ENCODE assay signal across 38 cellular contexts in the genomic region with DNA sequence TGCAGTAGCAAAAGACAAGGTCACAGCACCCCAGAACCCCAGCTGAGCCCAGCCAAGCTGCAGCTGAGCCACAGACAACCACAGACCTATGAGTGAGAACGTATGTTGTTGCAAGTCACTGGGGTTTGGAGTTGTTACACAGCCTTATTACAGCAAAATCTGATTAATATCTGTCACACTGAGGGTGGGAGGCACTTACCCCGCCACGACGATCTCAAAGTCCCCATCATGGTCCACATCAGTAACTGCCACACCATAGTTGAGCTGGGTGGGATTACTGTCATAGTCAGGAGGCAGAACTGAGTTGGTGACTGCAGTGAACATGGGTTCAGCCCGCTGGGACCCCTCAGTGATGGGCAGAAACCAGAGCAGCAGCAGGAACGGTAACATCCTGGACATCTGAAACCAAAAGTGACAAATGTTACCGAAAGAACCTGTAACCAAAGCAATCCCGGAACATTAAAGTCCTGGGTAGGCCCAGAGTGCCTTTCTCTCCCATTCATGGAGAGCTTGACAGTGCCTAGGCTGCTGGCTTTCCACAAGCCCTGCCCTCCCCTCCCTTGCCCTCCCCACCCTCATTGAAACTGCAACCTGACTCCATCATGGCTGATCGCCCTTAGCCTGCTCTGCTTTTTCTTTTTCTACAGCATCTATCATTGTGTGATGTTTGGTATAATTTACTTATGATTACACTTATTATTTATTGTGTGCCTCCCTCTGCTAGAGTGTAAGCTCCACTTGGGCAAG. TPM values are rescaled to one million over a fixed set of nuclear protein-coding genes. Genes with fewer than 3 reads are reported as not detected.
"Had no signal": no experiment of that assay in that cellular context is flagged by ENCODE, and none has a peak within 500 bp of the region (broad histone marks: within the 10 kb centered on the region; RNA-seq: fewer than 3 reads in every experiment).

No MANE protein-coding gene starts in this region.

- H3K4me1 ChIP-seq: ascending aorta, breast epithelium, colonic mucosa, gastroesophageal sphincter, heart right ventricle had no signal

- H3K9me3 Mint-ChIP-seq: activated CD4-positive, alpha-beta memory T cell treated with anti-CD3 and anti-CD28 coated beads for 36 hours; activated CD4-positive, alpha-beta T cell treated with anti-CD3 and anti-CD28 coated beads, Interleukin-2, amount 10 ng/mL, durations not matched to agents 24 days and 14 days; activated naive CD4-positive, alpha-beta T cell treated with anti-CD3 and anti-CD28 coated beads for 36 hours; activated naive CD4-positive, alpha-beta T cell treated with anti-CD3 and anti-CD28 coated beads, Interleukin-2, amount 50 U/mL, for 24 hours; activated naive CD8-positive, alpha-beta T cell treated with anti-CD3 and anti-CD28 coated beads, Interleukin-2, amount 10 ng/mL, durations not matched to agents 7 days and 5 days; activated T-helper 1 cell treated with anti-CD3 and anti-CD28 coated beads, Interleukin-12 subunit alpha, Interleukin-12 subunit beta, Interleukin-2, Interleukin-4 antibody, amounts not matched to agents 30 ng/mL and 10 ng/mL and 1 ng/mL, durations not matched to agents 14 hours and 24 hours and 36 hours; activated T-helper 2 cell treated with anti-CD3 and anti-CD28 coated beads, Interferon-gamma antibody, Interleukin-2, Interleukin-4, amounts not matched to agents 10 μg/mL and 5 μg/mL and 100 μg/mL, durations not matched to agents 14 hours and 24 hours and 36 hours; brain had no signal

- DNase-seq: activated CD4-positive, alpha-beta memory T cell treated with anti-CD3 and anti-CD28 coated beads for 36 hours; activated CD4-positive, alpha-beta T cell treated with anti-CD3 and anti-CD28 coated beads for 36 hours; activated CD4-positive, alpha-beta T cell treated with anti-CD3 and anti-CD28 coated beads, Interleukin-2, amount 10 ng/mL, durations not matched to agents 24 days and 14 days; activated CD4-positive, CD25-positive, alpha-beta regulatory T cell; activated CD4-positive, CD25-positive, alpha-beta regulatory T cell treated with anti-CD3 and anti-CD28 coated beads, Interleukin-2, amount 50 U/mL, for 72 hours; activated CD8-positive, alpha-beta memory T cell treated with anti-CD3 and anti-CD28 coated beads, Interleukin-2, amount 10 ng/mL, durations not matched to agents 7 days and 5 days; activated CD8-positive, alpha-beta memory T cell treated with anti-CD3 and anti-CD28 coated beads, Interleukin-2, amount 50 U/mL, for 4 hours; activated CD8-positive, alpha-beta T cell treated with anti-CD3 and anti-CD28 coated beads, Interleukin-2, amount 10 ng/mL, durations not matched to agents 7 days and 5 days; activated effector memory CD4-positive, alpha-beta T cell treated with anti-CD3 and anti-CD28 coated beads, Interleukin-2, amount 50 U/mL, for 16 hours; activated naive CD4-positive, alpha-beta T cell treated with anti-CD3 and anti-CD28 coated beads for 36 hours; activated naive CD8-positive, alpha-beta T cell treated with anti-CD3 and anti-CD28 coated beads, Interleukin-2, amount 10 ng/mL, durations not matched to agents 7 days and 5 days; activated T-cell treated with anti-CD3 and anti-CD28 coated beads, Interleukin-2, amount 50 U/mL, for 1 hour; activated T-cell treated with anti-CD3 and anti-CD28 coated beads, Interleukin-2, amount 50 U/mL, for 48 hours; central memory CD4-positive, alpha-beta T cell; cerebellar nuclear complex; colonic mucosa; effector CD8-positive, alpha-beta T cell; esophagus squamous epithelium; foreskin melanocyte; heart right ventricle; T1000; WERI-Rb-1 had no signal

- FAIRE-seq: endometrium, endothelial cell of umbilical vein had no signal

- H3K27me3 ChIP-seq: ascending aorta, breast epithelium, colonic mucosa had no signal

- H3K27ac Mint-ChIP-seq: activated CD4-positive, alpha-beta memory T cell treated with anti-CD3 and anti-CD28 coated beads for 36 hours; activated CD4-positive, alpha-beta T cell treated with anti-CD3 and anti-CD28 coated beads for 36 hours; activated CD4-positive, alpha-beta T cell treated with anti-CD3 and anti-CD28 coated beads, Interleukin-2, amount 10 ng/mL, durations not matched to agents 24 days and 14 days; activated CD8-positive, alpha-beta memory T cell treated with anti-CD3 and anti-CD28 coated beads, Interleukin-2, amount 10 ng/mL, durations not matched to agents 7 days and 5 days; activated CD8-positive, alpha-beta T cell treated with anti-CD3 and anti-CD28 coated beads, Interleukin-2, amount 10 ng/mL, durations not matched to agents 7 days and 5 days; activated naive CD4-positive, alpha-beta T cell treated with anti-CD3 and anti-CD28 coated beads for 36 hours; activated naive CD4-positive, alpha-beta T cell treated with anti-CD3 and anti-CD28 coated beads, Interleukin-2, amount 50 U/mL, for 24 hours; activated naive CD8-positive, alpha-beta T cell treated with anti-CD3 and anti-CD28 coated beads, Interleukin-2, amount 10 ng/mL, durations not matched to agents 7 days and 5 days; activated T-helper 1 cell treated with anti-CD3 and anti-CD28 coated beads, Interleukin-12 subunit alpha, Interleukin-12 subunit beta, Interleukin-2, Interleukin-4 antibody, amounts not matched to agents 30 ng/mL and 10 ng/mL and 1 ng/mL, durations not matched to agents 14 hours and 24 hours and 36 hours; activated T-helper 2 cell treated with anti-CD3 and anti-CD28 coated beads, Interferon-gamma antibody, Interleukin-2, Interleukin-4, amounts not matched to agents 10 μg/mL and 5 μg/mL and 100 μg/mL, durations not matched to agents 14 hours and 24 hours and 36 hours; brain had no signal

- H3K36me3 ChIP-seq: ascending aorta, breast epithelium, cardiac muscle cell, colonic mucosa, esophagus squamous epithelium, gastroesophageal sphincter, heart right ventricle had no signal

- H3K27ac ChIP-seq: ascending aorta, breast epithelium, cardiac muscle cell, colonic mucosa, epithelial cell of prostate, esophagus squamous epithelium, gastroesophageal sphincter, heart right ventricle, hepatocyte, WERI-Rb-1 had no signal

- H3K4me3 Mint-ChIP-seq: activated CD4-positive, alpha-beta memory T cell treated with anti-CD3 and anti-CD28 coated beads for 36 hours; activated CD4-positive, alpha-beta T cell treated with anti-CD3 and anti-CD28 coated beads for 36 hours; activated CD4-positive, alpha-beta T cell treated with anti-CD3 and anti-CD28 coated beads, Interleukin-2, amount 10 ng/mL, durations not matched to agents 24 days and 14 days; activated CD8-positive, alpha-beta memory T cell treated with anti-CD3 and anti-CD28 coated beads, Interleukin-2, amount 10 ng/mL, durations not matched to agents 7 days and 5 days; activated CD8-positive, alpha-beta T cell treated with anti-CD3 and anti-CD28 coated beads, Interleukin-2, amount 10 ng/mL, durations not matched to agents 7 days and 5 days; activated naive CD4-positive, alpha-beta T cell treated with anti-CD3 and anti-CD28 coated beads for 36 hours; activated naive CD4-positive, alpha-beta T cell treated with anti-CD3 and anti-CD28 coated beads, Interleukin-2, amount 50 U/mL, for 24 hours; activated naive CD8-positive, alpha-beta T cell treated with anti-CD3 and anti-CD28 coated beads, Interleukin-2, amount 10 ng/mL, durations not matched to agents 7 days and 5 days; activated T-helper 1 cell treated with anti-CD3 and anti-CD28 coated beads, Interleukin-12 subunit alpha, Interleukin-12 subunit beta, Interleukin-2, Interleukin-4 antibody, amounts not matched to agents 30 ng/mL and 10 ng/mL and 1 ng/mL, durations not matched to agents 14 hours and 24 hours and 36 hours; brain had no signal

- H3K9me3 ChIP-seq: ascending aorta, breast epithelium, colonic mucosa, esophagus squamous epithelium, gastroesophageal sphincter, heart right ventricle had no signal

- H3K4me3 ChIP-seq: ascending aorta, breast epithelium, cardiac muscle cell, colonic mucosa, esophagus squamous epithelium, gastroesophageal sphincter, heart right ventricle, hepatocyte had no signal

- H3K36me3 Mint-ChIP-seq: activated CD4-positive, alpha-beta memory T cell treated with anti-CD3 and anti-CD28 coated beads for 36 hours; activated CD8-positive, alpha-beta memory T cell treated with anti-CD3 and anti-CD28 coated beads, Interleukin-2, amount 10 ng/mL, durations not matched to agents 7 days and 5 days; activated naive CD4-positive, alpha-beta T cell treated with anti-CD3 and anti-CD28 coated beads, Interleukin-2, amount 50 U/mL, for 24 hours; activated naive CD8-positive, alpha-beta T cell treated with anti-CD3 and anti-CD28 coated beads, Interleukin-2, amount 10 ng/mL, durations not matched to agents 7 days and 5 days; brain had no signal

- ATAC-seq: activated CD4-positive, alpha-beta T cell treated with anti-CD3 and anti-CD28 coated beads for 36 hours; activated CD8-positive, alpha-beta memory T cell treated with anti-CD3 and anti-CD28 coated beads, Interleukin-2, amount 10 ng/mL, durations not matched to agents 7 days and 5 days; activated CD8-positive, alpha-beta T cell treated with anti-CD3 and anti-CD28 coated beads, Interleukin-2, amount 10 ng/mL, durations not matched to agents 7 days and 5 days; gastroesophageal sphincter; heart right ventricle had no signal

RNA-seq across cellular contexts. Expression of gene CRTAC1, which starts 19.3 kb away (rescaled TPM):
- total RNA-seq: activated CD4-positive, alpha-beta memory T cell treated with anti-CD3 and anti-CD28 coated beads for 36 hours; activated CD4-positive, alpha-beta T cell treated with anti-CD3 and anti-CD28 coated beads for 36 hours; activated CD4-positive, alpha-beta T cell treated with anti-CD3 and anti-CD28 coated beads, Interleukin-2, amount 10 ng/mL, durations not matched to agents 24 days and 14 days; activated CD8-positive, alpha-beta memory T cell treated with anti-CD3 and anti-CD28 coated beads for 36 hours; activated CD8-positive, alpha-beta memory T cell treated with anti-CD3 and anti-CD28 coated beads, Interleukin-2, amount 10 ng/mL, durations not matched to agents 7 days and 5 days; activated CD8-positive, alpha-beta T cell treated with anti-CD3 and anti-CD28 coated beads, Interleukin-2, amount 10 ng/mL, durations not matched to agents 7 days and 5 days; activated naive CD4-positive, alpha-beta T cell treated with anti-CD3 and anti-CD28 coated beads for 36 hours; activated naive CD8-positive, alpha-beta T cell treated with anti-CD3 and anti-CD28 coated beads, Interleukin-2, amount 10 ng/mL, durations not matched to agents 7 days and 5 days; activated T-helper 1 cell treated with anti-CD3 and anti-CD28 coated beads, Interleukin-12 subunit alpha, Interleukin-12 subunit beta, Interleukin-2, Interleukin-4 antibody, amounts not matched to agents 30 ng/mL and 10 ng/mL and 1 ng/mL, durations not matched to agents 14 hours and 24 hours and 36 hours; activated T-helper 2 cell treated with anti-CD3 and anti-CD28 coated beads, Interferon-gamma antibody, Interleukin-2, Interleukin-4, amounts not matched to agents 10 μg/mL and 5 μg/mL and 100 μg/mL, durations not matched to agents 14 hours and 24 hours and 36 hours; fibroblast of lung; fibroblast of villous mesenchyme; T-helper 2 cell treated with Interferon-gamma antibody and Interleukin-4, amounts not matched to agents 100 ng/mL and 5 ng/mL, for 36 hours had no signal
